ENCODE assay signal across 2 cellular contexts in genomic region chr3:150721285-150722130, GRCh38.
TF ChIP-seq lines count a peak whose summit lies in the region.

No MANE protein-coding gene starts in this region.

TF ChIP-seq in HEK293T, 16 proteins besides CTCF, POLR2A, EP300 and RAD21:
- TF ChIP-seq BHLHE40 (IDR thresholded peaks at IDR 0.05; ENCODE audit: borderline replicate concordance) (no peak), ARNT (IDR thresholded peaks at IDR 0.05) (no peak), FOXM1 (IDR thresholded peaks at IDR 0.05; ENCODE audit: borderline replicate concordance) (no peak), CTBP1 (IDR thresholded peaks at IDR 0.05; ENCODE audit: borderline replicate concordance) (no peak), TARDBP (IDR thresholded peaks at IDR 0.05) (no peak), PKNOX1 (IDR thresholded peaks at IDR 0.05) (no peak; the same call in 1 of the 2 replicates), L3MBTL2 (conservative IDR thresholded peaks at IDR 0.05) (no peak), ELF4 (IDR thresholded peaks at IDR 0.05) (no peak), SP1 (IDR thresholded peaks at IDR 0.05) (no peak), HDGF (IDR thresholded peaks at IDR 0.05; ENCODE audit: borderline replicate concordance) (no peak)

TF ChIP-seq in endothelial cell of umbilical vein, 7 proteins besides CTCF, POLR2A, EP300 and RAD21:
- no peak for TF ChIP-seq GATA2 (IDR thresholded peaks at IDR 0.05; ENCODE audit: insufficient read depth, insufficient read length, low read depth, low read length)
- TF ChIP-seq MAX (IDR thresholded peaks at IDR 0.05; ENCODE audit: insufficient read depth, insufficient read length): no peak
- TF ChIP-seq FOS (IDR thresholded peaks at IDR 0.05; ENCODE audit: borderline replicate concordance, insufficient read depth, low read length): no peak
- TF ChIP-seq JUN (IDR thresholded peaks at IDR 0.05; ENCODE audit: borderline replicate concordance, insufficient read depth, insufficient read length, low read depth): no peak
- TF ChIP-seq POLR2AphosphoS5 (IDR thresholded peaks at IDR 0.05; ENCODE audit: insufficient read depth, low read depth, low read length): no peak
- no peak for TF ChIP-seq EZH2 (IDR thresholded peaks at IDR 0.05; ENCODE audit: borderline replicate concordance, low read depth, low read length, severe bottlenecking)
- no peak for TF ChIP-seq MYC (IDR thresholded peaks at IDR 0.05; ENCODE audit: low read depth, low read length)
